1 cellular context compared by ENCODE assay signal in the genomic region with DNA sequence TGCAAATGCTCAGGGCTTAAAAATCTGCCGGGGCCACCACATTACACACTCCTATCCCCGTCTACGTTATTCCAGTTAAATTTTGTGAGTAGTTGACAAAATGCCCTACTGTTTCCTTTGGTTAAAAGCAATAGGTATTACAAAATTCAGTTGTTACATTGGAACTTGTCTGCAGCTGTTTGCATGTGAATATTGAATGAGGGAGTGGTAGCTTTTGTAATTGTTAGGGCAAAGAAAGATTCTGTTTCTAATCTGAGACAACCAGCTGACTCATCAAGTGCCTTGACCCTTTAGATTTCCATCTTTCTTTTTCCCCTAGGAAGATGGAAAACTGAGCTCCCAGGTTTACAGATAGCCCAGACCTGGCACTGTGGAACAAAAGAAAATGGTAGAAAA.
TF ChIP-seq lines count a peak whose summit lies in the region.

No MANE protein-coding gene starts in this region.

TF ChIP-seq in endothelial cell of umbilical vein, 7 proteins besides CTCF, POLR2A, EP300 and RAD21:
- TF ChIP-seq JUN (IDR thresholded peaks at IDR 0.05; ENCODE audit: borderline replicate concordance, insufficient read depth, insufficient read length, low read depth) (no peak), MYC (IDR thresholded peaks at IDR 0.05; ENCODE audit: low read depth, low read length) (no peak), FOS (IDR thresholded peaks at IDR 0.05; ENCODE audit: borderline replicate concordance, insufficient read depth, low read length) (peak; percentile 66), MAX (IDR thresholded peaks at IDR 0.05; ENCODE audit: insufficient read depth, insufficient read length) (no peak), GATA2 (IDR thresholded peaks at IDR 0.05; ENCODE audit: insufficient read depth, insufficient read length, low read depth, low read length) (peak; percentile 81)
